1 cellular context compared by ENCODE assay signal in genomic region chr16:11255737-11256656, GRCh38.
TF ChIP-seq lines count a peak whose summit lies in the region.

TSS of gene SOCS1 (minus strand) at chr16:11256204. CDS start at chr16:11255478, 726 bp downstream.

TF ChIP-seq in K562, 482 proteins besides CTCF, POLR2A, EP300 and RAD21 (continued from another document and continues in another):
- peak; percentile 77 for TF ChIP-seq HDAC2 (IDR thresholded peaks at IDR 0.05)
- TF ChIP-seq, protein P1, sequence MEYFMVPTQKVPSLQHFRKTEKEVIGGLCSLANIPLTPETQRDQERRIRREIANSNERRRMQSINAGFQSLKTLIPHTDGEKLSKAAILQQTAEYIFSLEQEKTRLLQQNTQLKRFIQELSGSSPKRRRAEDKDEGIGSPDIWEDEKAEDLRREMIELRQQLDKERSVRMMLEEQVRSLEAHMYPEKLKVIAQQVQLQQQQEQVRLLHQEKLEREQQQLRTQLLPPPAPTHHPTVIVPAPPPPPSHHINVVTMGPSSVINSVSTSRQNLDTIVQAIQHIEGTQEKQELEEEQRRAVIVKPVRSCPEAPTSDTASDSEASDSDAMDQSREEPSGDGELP (CRISPR knock-in tag; IDR thresholded peaks at IDR 0.05; ENCODE audit: borderline replicate concordance), result peak; percentile 98
- TF ChIP-seq, protein P2, sequence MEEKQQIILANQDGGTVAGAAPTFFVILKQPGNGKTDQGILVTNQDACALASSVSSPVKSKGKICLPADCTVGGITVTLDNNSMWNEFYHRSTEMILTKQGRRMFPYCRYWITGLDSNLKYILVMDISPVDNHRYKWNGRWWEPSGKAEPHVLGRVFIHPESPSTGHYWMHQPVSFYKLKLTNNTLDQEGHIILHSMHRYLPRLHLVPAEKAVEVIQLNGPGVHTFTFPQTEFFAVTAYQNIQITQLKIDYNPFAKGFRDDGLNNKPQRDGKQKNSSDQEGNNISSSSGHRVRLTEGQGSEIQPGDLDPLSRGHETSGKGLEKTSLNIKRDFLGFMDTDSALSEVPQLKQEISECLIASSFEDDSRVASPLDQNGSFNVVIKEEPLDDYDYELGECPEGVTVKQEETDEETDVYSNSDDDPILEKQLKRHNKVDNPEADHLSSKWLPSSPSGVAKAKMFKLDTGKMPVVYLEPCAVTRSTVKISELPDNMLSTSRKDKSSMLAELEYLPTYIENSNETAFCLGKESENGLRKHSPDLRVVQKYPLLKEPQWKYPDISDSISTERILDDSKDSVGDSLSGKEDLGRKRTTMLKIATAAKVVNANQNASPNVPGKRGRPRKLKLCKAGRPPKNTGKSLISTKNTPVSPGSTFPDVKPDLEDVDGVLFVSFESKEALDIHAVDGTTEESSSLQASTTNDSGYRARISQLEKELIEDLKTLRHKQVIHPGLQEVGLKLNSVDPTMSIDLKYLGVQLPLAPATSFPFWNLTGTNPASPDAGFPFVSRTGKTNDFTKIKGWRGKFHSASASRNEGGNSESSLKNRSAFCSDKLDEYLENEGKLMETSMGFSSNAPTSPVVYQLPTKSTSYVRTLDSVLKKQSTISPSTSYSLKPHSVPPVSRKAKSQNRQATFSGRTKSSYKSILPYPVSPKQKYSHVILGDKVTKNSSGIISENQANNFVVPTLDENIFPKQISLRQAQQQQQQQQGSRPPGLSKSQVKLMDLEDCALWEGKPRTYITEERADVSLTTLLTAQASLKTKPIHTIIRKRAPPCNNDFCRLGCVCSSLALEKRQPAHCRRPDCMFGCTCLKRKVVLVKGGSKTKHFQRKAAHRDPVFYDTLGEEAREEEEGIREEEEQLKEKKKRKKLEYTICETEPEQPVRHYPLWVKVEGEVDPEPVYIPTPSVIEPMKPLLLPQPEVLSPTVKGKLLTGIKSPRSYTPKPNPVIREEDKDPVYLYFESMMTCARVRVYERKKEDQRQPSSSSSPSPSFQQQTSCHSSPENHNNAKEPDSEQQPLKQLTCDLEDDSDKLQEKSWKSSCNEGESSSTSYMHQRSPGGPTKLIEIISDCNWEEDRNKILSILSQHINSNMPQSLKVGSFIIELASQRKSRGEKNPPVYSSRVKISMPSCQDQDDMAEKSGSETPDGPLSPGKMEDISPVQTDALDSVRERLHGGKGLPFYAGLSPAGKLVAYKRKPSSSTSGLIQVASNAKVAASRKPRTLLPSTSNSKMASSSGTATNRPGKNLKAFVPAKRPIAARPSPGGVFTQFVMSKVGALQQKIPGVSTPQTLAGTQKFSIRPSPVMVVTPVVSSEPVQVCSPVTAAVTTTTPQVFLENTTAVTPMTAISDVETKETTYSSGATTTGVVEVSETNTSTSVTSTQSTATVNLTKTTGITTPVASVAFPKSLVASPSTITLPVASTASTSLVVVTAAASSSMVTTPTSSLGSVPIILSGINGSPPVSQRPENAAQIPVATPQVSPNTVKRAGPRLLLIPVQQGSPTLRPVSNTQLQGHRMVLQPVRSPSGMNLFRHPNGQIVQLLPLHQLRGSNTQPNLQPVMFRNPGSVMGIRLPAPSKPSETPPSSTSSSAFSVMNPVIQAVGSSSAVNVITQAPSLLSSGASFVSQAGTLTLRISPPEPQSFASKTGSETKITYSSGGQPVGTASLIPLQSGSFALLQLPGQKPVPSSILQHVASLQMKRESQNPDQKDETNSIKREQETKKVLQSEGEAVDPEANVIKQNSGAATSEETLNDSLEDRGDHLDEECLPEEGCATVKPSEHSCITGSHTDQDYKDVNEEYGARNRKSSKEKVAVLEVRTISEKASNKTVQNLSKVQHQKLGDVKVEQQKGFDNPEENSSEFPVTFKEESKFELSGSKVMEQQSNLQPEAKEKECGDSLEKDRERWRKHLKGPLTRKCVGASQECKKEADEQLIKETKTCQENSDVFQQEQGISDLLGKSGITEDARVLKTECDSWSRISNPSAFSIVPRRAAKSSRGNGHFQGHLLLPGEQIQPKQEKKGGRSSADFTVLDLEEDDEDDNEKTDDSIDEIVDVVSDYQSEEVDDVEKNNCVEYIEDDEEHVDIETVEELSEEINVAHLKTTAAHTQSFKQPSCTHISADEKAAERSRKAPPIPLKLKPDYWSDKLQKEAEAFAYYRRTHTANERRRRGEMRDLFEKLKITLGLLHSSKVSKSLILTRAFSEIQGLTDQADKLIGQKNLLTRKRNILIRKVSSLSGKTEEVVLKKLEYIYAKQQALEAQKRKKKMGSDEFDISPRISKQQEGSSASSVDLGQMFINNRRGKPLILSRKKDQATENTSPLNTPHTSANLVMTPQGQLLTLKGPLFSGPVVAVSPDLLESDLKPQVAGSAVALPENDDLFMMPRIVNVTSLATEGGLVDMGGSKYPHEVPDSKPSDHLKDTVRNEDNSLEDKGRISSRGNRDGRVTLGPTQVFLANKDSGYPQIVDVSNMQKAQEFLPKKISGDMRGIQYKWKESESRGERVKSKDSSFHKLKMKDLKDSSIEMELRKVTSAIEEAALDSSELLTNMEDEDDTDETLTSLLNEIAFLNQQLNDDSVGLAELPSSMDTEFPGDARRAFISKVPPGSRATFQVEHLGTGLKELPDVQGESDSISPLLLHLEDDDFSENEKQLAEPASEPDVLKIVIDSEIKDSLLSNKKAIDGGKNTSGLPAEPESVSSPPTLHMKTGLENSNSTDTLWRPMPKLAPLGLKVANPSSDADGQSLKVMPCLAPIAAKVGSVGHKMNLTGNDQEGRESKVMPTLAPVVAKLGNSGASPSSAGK (IDR thresholded peaks at IDR 0.05), result peak; percentile 64; the same call in 1 of the 2 replicates
- no peak for TF ChIP-seq FOXO4 (CRISPR knock-in tag; IDR thresholded peaks at IDR 0.05)
- TF ChIP-seq ZNF644 (tag; IDR thresholded peaks at IDR 0.05; ENCODE audit: low read depth), result no peak; the same call in 1 of the 2 replicates
- TF ChIP-seq KLF16 (IDR thresholded peaks at IDR 0.05), result peak; percentile 59
- TF ChIP-seq GATAD2A (IDR thresholded peaks at IDR 0.05), result no peak; the same call in 1 of the 2 replicates
- TF ChIP-seq, protein P3, sequence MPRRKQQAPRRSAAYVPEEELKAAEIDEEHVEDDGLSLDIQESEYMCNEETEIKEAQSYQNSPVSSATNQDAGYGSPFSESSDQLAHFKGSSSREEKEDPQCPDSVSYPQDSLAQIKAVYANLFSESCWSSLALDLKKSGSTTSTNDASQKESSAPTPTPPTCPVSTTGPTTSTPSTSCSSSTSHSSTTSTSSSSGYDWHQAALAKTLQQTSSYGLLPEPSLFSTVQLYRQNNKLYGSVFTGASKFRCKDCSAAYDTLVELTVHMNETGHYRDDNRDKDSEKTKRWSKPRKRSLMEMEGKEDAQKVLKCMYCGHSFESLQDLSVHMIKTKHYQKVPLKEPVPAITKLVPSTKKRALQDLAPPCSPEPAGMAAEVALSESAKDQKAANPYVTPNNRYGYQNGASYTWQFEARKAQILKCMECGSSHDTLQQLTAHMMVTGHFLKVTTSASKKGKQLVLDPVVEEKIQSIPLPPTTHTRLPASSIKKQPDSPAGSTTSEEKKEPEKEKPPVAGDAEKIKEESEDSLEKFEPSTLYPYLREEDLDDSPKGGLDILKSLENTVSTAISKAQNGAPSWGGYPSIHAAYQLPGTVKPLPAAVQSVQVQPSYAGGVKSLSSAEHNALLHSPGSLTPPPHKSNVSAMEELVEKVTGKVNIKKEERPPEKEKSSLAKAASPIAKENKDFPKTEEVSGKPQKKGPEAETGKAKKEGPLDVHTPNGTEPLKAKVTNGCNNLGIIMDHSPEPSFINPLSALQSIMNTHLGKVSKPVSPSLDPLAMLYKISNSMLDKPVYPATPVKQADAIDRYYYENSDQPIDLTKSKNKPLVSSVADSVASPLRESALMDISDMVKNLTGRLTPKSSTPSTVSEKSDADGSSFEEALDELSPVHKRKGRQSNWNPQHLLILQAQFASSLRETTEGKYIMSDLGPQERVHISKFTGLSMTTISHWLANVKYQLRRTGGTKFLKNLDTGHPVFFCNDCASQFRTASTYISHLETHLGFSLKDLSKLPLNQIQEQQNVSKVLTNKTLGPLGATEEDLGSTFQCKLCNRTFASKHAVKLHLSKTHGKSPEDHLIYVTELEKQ (CRISPR knock-in tag; IDR thresholded peaks at IDR 0.05), result no peak
- peak; percentile 79; the same call in 1 of the 2 replicates for TF ChIP-seq RB1 (IDR thresholded peaks at IDR 0.05; ENCODE audit: low read depth)
- peak; percentile 63; the same call in 1 of the 2 replicates for TF ChIP-seq EP400 (IDR thresholded peaks at IDR 0.05)
- 0 out of 2 replicates have a peak, but pooled peaks have one; percentile 25 for TF ChIP-seq ERF (CRISPR knock-in tag; IDR thresholded peaks at IDR 0.05)
- no peak for TF ChIP-seq MECOM (CRISPR knock-in tag; IDR thresholded peaks at IDR 0.05)
- no peak for TF ChIP-seq ZNF766 (CRISPR knock-in tag; conservative IDR thresholded peaks at IDR 0.05)
- peak; percentile 56; the same call in 1 of the 2 replicates for TF ChIP-seq BCOR (IDR thresholded peaks at IDR 0.05)
- TF ChIP-seq KDM1A (IDR thresholded peaks at IDR 0.05), result no peak
- 0 out of 2 replicates have a peak, but pooled peaks have one; percentile 43 for TF ChIP-seq RUNX1 (IDR thresholded peaks at IDR 0.05; ENCODE audit: low read depth)
- TF ChIP-seq, protein P4, sequence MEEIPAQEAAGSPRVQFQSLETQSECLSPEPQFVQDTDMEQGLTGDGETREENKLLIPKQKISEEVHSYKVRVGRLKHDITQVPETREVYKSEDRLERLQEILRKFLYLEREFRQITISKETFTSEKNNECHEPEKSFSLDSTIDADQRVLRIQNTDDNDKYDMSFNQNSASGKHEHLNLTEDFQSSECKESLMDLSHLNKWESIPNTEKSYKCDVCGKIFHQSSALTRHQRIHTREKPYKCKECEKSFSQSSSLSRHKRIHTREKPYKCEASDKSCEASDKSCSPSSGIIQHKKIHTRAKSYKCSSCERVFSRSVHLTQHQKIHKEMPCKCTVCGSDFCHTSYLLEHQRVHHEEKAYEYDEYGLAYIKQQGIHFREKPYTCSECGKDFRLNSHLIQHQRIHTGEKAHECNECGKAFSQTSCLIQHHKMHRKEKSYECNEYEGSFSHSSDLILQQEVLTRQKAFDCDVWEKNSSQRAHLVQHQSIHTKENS (CRISPR knock-in tag; IDR thresholded peaks at IDR 0.05), result 0 out of 2 replicates have a peak, but pooled peaks have one; percentile 24
- no peak for TF ChIP-seq HCFC1 (IDR thresholded peaks at IDR 0.05; ENCODE audit: low read depth, low read length)
- TF ChIP-seq LARP7 (IDR thresholded peaks at IDR 0.05), result peak; percentile 53; the same call in 1 of the 2 replicates
- peak; percentile 82 for TF ChIP-seq STAG1 (CRISPR knock-in tag; IDR thresholded peaks at IDR 0.05; ENCODE audit: borderline replicate concordance)
- peak; percentile 74 for TF ChIP-seq SUPT5H (IDR thresholded peaks at IDR 0.05)
- TF ChIP-seq, protein P5, sequence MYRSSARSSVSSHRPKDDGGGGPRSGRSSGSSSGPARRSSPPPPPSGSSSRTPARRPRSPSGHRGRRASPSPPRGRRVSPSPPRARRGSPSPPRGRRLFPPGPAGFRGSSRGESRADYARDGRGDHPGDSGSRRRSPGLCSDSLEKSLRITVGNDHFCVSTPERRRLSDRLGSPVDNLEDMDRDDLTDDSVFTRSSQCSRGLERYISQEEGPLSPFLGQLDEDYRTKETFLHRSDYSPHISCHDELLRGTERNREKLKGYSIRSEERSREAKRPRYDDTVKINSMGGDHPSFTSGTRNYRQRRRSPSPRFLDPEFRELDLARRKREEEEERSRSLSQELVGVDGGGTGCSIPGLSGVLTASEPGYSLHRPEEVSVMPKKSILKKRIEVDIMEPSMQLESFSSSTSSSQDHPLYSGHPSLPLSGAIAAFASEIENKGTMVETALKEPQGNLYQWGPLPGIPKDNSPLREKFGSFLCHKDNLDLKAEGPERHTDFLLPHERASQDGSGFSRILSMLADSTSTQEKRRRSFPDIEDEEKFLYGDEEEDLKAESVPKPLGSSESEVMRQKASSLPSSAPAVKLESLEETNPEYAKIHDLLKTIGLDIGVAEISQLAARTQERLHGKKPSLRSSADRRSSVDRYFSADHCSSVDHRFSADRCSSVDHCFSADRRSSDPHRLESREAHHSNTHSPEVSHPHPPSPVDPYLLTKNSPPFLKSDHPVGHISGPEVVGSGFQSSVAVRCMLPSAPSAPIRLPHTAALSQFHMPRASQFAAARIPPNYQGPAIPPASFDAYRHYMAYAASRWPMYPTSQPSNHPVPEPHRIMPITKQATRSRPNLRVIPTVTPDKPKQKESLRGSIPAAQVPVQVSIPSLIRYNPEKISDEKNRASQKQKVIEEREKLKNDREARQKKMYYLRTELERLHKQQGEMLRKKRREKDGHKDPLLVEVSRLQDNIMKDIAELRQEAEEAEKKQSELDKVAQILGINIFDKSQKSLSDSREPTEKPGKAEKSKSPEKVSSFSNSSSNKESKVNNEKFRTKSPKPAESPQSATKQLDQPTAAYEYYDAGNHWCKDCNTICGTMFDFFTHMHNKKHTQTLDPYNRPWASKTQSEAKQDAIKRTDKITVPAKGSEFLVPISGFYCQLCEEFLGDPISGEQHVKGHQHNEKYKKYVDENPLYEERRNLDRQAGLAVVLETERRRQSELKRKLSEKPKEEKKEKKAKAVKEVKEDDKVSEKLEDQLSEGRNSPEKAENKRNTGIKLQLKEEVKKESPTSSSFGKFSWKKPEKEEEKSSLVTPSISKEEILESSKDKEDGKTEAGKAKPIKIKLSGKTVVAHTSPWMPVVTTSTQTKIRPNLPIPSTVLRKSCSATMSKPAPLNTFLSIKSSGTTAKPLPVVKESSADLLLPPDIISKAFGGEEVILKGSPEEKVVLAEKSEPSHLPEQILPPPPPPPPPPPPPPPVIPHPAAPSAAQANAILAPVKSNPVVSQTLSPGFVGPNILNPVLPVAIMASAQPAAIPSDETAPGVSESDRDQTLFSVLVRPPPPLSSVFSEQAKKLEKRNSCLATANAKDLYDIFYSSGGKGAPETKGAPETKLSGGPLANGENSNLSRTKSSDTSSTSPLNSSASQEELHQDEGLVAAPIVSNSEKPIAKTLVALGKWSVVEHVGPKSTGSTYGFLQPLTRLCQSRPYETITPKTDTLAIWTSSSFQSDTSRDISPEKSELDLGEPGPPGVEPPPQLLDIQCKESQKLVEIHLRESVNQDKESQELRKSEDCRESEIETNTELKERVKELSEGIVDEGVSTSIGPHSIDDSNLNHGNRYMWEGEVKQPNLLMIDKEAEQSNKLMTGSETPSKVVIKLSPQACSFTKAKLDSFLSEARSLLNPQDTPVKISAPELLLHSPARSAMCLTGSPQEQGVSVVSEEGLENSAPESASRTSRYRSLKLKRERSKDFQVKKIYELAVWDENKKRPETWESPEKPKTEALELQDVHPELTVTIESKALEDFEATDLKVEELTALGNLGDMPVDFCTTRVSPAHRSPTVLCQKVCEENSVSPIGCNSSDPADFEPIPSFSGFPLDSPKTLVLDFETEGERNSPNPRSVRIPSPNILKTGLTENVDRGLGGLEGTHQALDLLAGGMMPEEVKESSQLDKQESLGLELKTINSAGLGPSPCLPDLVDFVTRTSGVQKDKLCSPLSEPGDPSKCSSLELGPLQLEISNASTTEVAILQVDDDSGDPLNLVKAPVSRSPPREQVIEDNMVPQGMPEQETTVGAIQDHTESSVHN (IDR thresholded peaks at IDR 0.05; ENCODE audit: borderline replicate concordance in 1 of 2, low read depth in 1 of 2), result peak in 1 of 2 experiments; percentile 97; a peak in 2 of 4 replicates
- peak; percentile 41 for TF ChIP-seq MEIS2 (IDR thresholded peaks at IDR 0.05; ENCODE audit: partially characterized antibody)
- no peak for TF ChIP-seq HNRNPUL1 (IDR thresholded peaks at IDR 0.05; ENCODE audit: low read length)
- no peak for TF ChIP-seq MTF1 (CRISPR knock-in tag; IDR thresholded peaks at IDR 0.05; ENCODE audit: borderline replicate concordance)
- peak; percentile 39; the same call in 1 of the 2 replicates for TF ChIP-seq XRCC5 (IDR thresholded peaks at IDR 0.05; ENCODE audit: low read depth, low read length)
- TF ChIP-seq PTRF (tag; IDR thresholded peaks at IDR 0.05), result no peak
